In the genomic region with DNA sequence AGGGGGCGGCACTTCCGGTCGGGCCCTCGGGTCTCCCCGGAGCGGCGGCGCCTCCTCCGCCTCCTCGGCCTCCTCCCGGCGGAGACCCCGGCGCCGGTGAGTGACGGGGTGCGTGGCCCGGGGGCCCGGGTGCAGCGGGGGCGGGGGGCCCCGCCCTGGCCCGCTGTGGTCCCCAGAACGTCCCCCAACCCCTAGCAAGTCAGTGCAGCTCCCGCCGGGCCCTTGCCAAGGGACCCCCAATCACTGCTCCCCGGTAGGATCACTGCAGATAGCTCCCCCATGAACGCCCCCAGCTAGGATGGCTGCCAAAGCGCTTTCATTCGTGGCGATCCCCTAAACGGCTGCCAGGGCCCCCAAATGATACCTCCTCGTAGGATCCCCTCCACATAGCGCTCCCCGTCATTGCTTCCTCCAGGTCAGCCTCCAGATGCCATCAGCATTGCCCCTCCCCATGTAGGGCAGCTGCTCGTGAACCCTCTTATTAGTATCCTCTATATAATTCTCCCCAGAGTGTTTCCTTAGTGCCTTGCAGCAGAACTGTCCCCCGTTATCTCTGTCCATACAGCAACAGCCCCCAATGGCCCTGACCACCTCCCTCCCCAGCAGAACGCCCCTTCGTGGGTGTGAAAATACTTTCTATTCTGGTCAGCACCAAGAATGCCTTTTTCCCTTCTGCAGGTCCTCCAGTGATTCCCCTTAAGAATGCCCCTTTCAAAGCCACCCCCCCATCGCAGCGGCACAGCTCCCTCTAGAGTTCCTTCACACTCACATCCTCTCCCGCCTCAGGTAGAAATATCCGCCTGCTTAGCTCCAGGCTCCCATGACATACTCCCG, we compare ENCODE assay signal across 8 cellular contexts. TPM values are rescaled to one million over a fixed set of nuclear protein-coding genes. Genes with fewer than 3 reads are reported as not detected.
DNase-seq lines count a peak whose midpoint lies in the region; ATAC-seq and TF ChIP-seq lines count a peak whose summit lies in the region.

Gene ZNF865 (plus strand): TSS at position 11 of the 834 bp plus-strand sequence. CDS start 7,972 bp downstream, outside the sequence.

- ATAC-seq in HG03432 (IDR thresholded peaks at IDR 0.05; ENCODE audit: unreplicated experiment) (peak; percentile 33), lung (ENCODE audit: insufficient read depth, low FRiP score) (peak; percentile 49)

- H3K27ac ChIP-seq in lung (ENCODE audit: low read depth in 1 of 2, low read length in 1 of 2) = peak within 1 kb of the TSS; percentile 95 to 98

- no peaks in the 10 kb centered on the region for H3K9me3 Mint-ChIP-seq in activated CD4-positive, alpha-beta memory T cell treated with anti-CD3 and anti-CD28 coated beads for 36 hours

- peak within 1 kb of the TSS; percentile 96 for H3K27ac Mint-ChIP-seq in activated CD4-positive, alpha-beta memory T cell treated with anti-CD3 and anti-CD28 coated beads for 36 hours

- peaks cover 23% of the 10 kb centered on the region for H3K36me3 Mint-ChIP-seq in activated CD4-positive, alpha-beta memory T cell treated with anti-CD3 and anti-CD28 coated beads for 36 hours

- CTCF ChIA-PET in activated CD4-positive, alpha-beta memory T cell treated with anti-CD3 and anti-CD28 coated beads for 36 hours (lab: Charles Lee) = interaction anchor here (0.6 to 2.4 kb wide), 25 partner anchors 9 to 445 kb away, joined by 3 to 22 read pairs (median 6); partner anchors contain the start of genes ISOC2, PPP6R1, ZNF579 and ZNF580

- H3K27me3 Mint-ChIP-seq in activated CD4-positive, alpha-beta memory T cell treated with anti-CD3 and anti-CD28 coated beads for 36 hours = no peaks in the 10 kb centered on the region

- no peaks in the 10 kb centered on the region for H3K9me3 ChIP-seq in lung (ENCODE audit: control insufficient read depth in 2 of 2, insufficient read depth in 1 of 2, low read length in 1 of 2)

- peaks cover 1 to 10% of the 10 kb centered on the region in 2 donors for H3K4me1 ChIP-seq in lung (ENCODE audit: control insufficient read depth in 2 of 2, insufficient read depth in 2 of 2, low read length in 2 of 2)

- peak within 1 kb of the TSS; percentile 94 for H3K4me3 Mint-ChIP-seq in activated CD4-positive, alpha-beta memory T cell treated with anti-CD3 and anti-CD28 coated beads for 36 hours

- peaks cover 52% of the 10 kb centered on the region for H3K4me1 Mint-ChIP-seq in activated CD4-positive, alpha-beta memory T cell treated with anti-CD3 and anti-CD28 coated beads for 36 hours (ENCODE audit: low read depth)

- H3K36me3 ChIP-seq in lung (ENCODE audit: control insufficient read depth in 2 of 2, insufficient read depth in 2 of 2, low read length in 2 of 2) = peaks cover 0 to 19% of the 10 kb centered on the region in 2 donors

- whole genome bisulfite sequencing in lung, 2 donors = 0% methylated on average over 20 to 44 of the region's 44 CpGs

- POLR2A ChIA-PET in activated CD4-positive, alpha-beta memory T cell treated with anti-CD3 and anti-CD28 coated beads for 36 hours (lab: Charles Lee) = interaction anchor here (0.6 to 1.7 kb wide), 6 partner anchors 19 to 1138 kb away, joined by 3 to 11 read pairs (median 4); partner anchors contain the start of genes TMEM238 and ZNF784

- peak within 1 kb of the TSS; percentile 78 for H3K4me3 ChIP-seq in lung

- H3K27me3 ChIP-seq in lung (ENCODE audit: control insufficient read depth, insufficient read depth) = no peaks in the 10 kb centered on the region

- TF ChIP-seq CTCF in lung (IDR thresholded peaks at IDR 0.05; ENCODE audit: control extremely low read depth, extremely low read depth) = peak; percentile 46

- DNase-seq in activated gamma-delta T cell treated with Interleukin-2 at 50 U/mL for 16 hours = peak; percentile 67
- DNase-seq in activated gamma-delta T cell (lab: John Stamatoyannopoulos, UW) = no peak
- peak; percentile 88 for DNase-seq in NCI-H69 (lab: John Stamatoyannopoulos, UW)
- DNase-seq in activated CD4-positive, alpha-beta memory T cell treated with anti-CD3 and anti-CD28 coated beads for 36 hours = peak; percentile 87
- DNase-seq in effector CD4-positive, alpha-beta T cell = peak; percentile 59
- peak; percentile 80 for DNase-seq in lung (ENCODE audit: low spot score)
- peak; percentile 56 to 69 (median 62) for DNase-seq in stimulated activated CD4-positive, alpha-beta T cell treated with anti-CD3 and anti-CD28 coated beads, TNF-alpha, amount 100 ng/mL, for 24 hours (ENCODE audit: low read depth in 3 of 3)

- intact Hi-C loops in activated CD4-positive, alpha-beta memory T cell treated with anti-CD3 and anti-CD28 coated beads for 36 hours (cut with micrococcal nuclease) = loop anchor here (1.0 to 5.0 kb wide), 6 partner anchors 18 to 347 kb away; partner anchors contain the start of genes PPP6R1, ZNF581, ZNF628 and ZNF784

RNA-seq across cellular contexts. Expression of gene ZNF865, which starts in this region (rescaled TPM):
- total RNA-seq in activated CD4-positive, alpha-beta memory T cell treated with anti-CD3 and anti-CD28 coated beads for 36 hours = 10 to 100 TPM; 12.0 to 13.3 TPM
- total RNA-seq in lung = 10 to 100 TPM in 1 of 2 donors, 1 to 10 TPM in 1; 5.1 to 19.3 TPM
- polyA plus RNA-seq in lung = 10 to 100 TPM in 1 of 2 donors, 1 to 10 TPM in 1; 8.4 to 11.7 TPM
